ENCODE assay signal across 1 cellular context in the genomic region with DNA sequence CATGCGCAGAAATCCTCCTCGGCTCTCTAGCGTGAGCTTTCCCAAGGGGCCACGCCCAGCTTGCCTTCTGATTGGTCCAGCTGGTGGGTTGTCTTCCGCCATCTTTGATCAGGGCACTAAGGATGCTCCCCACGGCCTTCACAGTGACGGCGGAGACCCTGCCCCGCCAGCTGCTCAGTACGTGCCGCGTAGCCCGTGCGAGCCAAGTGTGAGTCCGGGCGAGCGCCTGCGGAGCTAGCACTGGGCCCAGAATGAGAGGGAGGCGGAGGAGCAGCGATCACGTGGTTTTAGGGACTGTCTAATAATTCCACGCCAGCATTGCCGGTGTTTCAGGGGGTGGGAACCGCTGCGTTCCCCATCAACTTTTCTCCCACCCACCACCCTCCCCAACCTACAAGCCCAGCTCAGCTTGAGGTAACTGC.
TF ChIP-seq lines count a peak whose summit lies in the region.

No MANE protein-coding gene starts in this region.

TF ChIP-seq in K562, 482 proteins besides CTCF, POLR2A, EP300 and RAD21 (continued from another document and continues in another):
- TF ChIP-seq, protein P1, sequence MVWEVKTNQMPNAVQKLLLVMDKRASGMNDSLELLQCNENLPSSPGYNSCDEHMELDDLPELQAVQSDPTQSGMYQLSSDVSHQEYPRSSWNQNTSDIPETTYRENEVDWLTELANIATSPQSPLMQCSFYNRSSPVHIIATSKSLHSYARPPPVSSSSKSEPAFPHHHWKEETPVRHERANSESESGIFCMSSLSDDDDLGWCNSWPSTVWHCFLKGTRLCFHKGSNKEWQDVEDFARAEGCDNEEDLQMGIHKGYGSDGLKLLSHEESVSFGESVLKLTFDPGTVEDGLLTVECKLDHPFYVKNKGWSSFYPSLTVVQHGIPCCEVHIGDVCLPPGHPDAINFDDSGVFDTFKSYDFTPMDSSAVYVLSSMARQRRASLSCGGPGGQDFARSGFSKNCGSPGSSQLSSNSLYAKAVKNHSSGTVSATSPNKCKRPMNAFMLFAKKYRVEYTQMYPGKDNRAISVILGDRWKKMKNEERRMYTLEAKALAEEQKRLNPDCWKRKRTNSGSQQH (CRISPR knock-in tag; IDR thresholded peaks at IDR 0.05): no peak
- TF ChIP-seq ZNF507 (tag; conservative IDR thresholded peaks at IDR 0.05) (no peak), ZNF316 (IDR thresholded peaks at IDR 0.05) (no peak), TAF9B (IDR thresholded peaks at IDR 0.05; ENCODE audit: partially characterized antibody) (peak; percentile 82), ZFPM2 (CRISPR knock-in tag; IDR thresholded peaks at IDR 0.05) (no peak), TCF7 (IDR thresholded peaks at IDR 0.05; ENCODE audit: borderline replicate concordance) (no peak), ZNF239 (CRISPR knock-in tag; IDR thresholded peaks at IDR 0.05) (no peak), ZNF175 (CRISPR knock-in tag; IDR thresholded peaks at IDR 0.05; ENCODE audit: low read depth) (no peak), NCOA2 (IDR thresholded peaks at IDR 0.05; ENCODE audit: partially characterized antibody in 2 of 2) (peak in 1 of 2 experiments; percentile 98), ZSCAN29 (IDR thresholded peaks at IDR 0.05) (no peak; the same call in 1 of the 2 replicates), HSF4 (CRISPR knock-in tag; IDR thresholded peaks at IDR 0.05; ENCODE audit: borderline replicate concordance) (no peak), GATAD2B (IDR thresholded peaks at IDR 0.05; ENCODE audit: borderline replicate concordance) (no peak), RBM15 (IDR thresholded peaks at IDR 0.05; ENCODE audit: insufficient read depth, low read length) (no peak), DIDO1 (tag; IDR thresholded peaks at IDR 0.05; ENCODE audit: low read depth) (no peak), FOS (IDR thresholded peaks at IDR 0.05; ENCODE audit: extremely low read depth, insufficient read length) (peak; percentile 54), ZNF41 (CRISPR knock-in tag; conservative IDR thresholded peaks at IDR 0.05) (no peak), FOSL1 (tag; conservative IDR thresholded peaks at IDR 0.05) (no peak), PML (IDR thresholded peaks at IDR 0.05; ENCODE audit: low read length) (0 out of 2 replicates have a peak, but pooled peaks have one; percentile 18), HOXB6 (CRISPR knock-in tag; IDR thresholded peaks at IDR 0.05; ENCODE audit: borderline replicate concordance) (no peak), YY1 (IDR thresholded peaks at IDR 0.05; ENCODE audit: borderline replicate concordance in 1 of 3, control insufficient read depth in 1 of 3, extremely low read depth in 1 of 3, insufficient read depth in 3 of 3, insufficient read length in 1 of 3, insufficient replicate concordance in 2 of 3, low read depth in 1 of 3, low read length in 2 of 3) (peak; percentile 96 to 99 (median 99)), POLR3G (IDR thresholded peaks at IDR 0.05; ENCODE audit: extremely low read depth, insufficient read length, insufficient replicate concordance) (no peak), ETV5 (CRISPR knock-in tag; IDR thresholded peaks at IDR 0.05; ENCODE audit: low read depth) (no peak), GABPA (tag; conservative IDR thresholded peaks at IDR 0.05; ENCODE audit: low read depth) (peak; percentile 48), E2F3 (CRISPR knock-in tag; IDR thresholded peaks at IDR 0.05) (no peak), SIX5 (IDR thresholded peaks at IDR 0.05; ENCODE audit: borderline replicate concordance in 1 of 2, insufficient read depth in 1 of 2, low read depth in 1 of 2, low read length in 2 of 2) (peak; percentile 38 to 42; a peak in 3 of 4 replicates), PRMT5 (CRISPR knock-in tag; IDR thresholded peaks at IDR 0.05) (no peak), KLF6 (CRISPR knock-in tag; IDR thresholded peaks at IDR 0.05; ENCODE audit: borderline replicate concordance) (no peak), PHF21A (IDR thresholded peaks at IDR 0.05; ENCODE audit: borderline replicate concordance, low read depth) (no peak; the same call in 1 of the 2 replicates), ZNF695 (CRISPR knock-in tag; IDR thresholded peaks at IDR 0.05) (no peak), ZZZ3 (IDR thresholded peaks at IDR 0.05) (no peak), RAD51 (IDR thresholded peaks at IDR 0.05; ENCODE audit: borderline replicate concordance, low read depth) (peak; percentile 96)
- TF ChIP-seq, protein P2, sequence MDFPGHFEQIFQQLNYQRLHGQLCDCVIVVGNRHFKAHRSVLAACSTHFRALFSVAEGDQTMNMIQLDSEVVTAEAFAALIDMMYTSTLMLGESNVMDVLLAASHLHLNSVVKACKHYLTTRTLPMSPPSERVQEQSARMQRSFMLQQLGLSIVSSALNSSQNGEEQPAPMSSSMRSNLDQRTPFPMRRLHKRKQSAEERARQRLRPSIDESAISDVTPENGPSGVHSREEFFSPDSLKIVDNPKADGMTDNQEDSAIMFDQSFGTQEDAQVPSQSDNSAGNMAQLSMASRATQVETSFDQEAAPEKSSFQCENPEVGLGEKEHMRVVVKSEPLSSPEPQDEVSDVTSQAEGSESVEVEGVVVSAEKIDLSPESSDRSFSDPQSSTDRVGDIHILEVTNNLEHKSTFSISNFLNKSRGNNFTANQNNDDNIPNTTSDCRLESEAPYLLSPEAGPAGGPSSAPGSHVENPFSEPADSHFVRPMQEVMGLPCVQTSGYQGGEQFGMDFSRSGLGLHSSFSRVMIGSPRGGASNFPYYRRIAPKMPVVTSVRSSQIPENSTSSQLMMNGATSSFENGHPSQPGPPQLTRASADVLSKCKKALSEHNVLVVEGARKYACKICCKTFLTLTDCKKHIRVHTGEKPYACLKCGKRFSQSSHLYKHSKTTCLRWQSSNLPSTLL (IDR thresholded peaks at IDR 0.05): no peak
- TF ChIP-seq, protein P3, sequence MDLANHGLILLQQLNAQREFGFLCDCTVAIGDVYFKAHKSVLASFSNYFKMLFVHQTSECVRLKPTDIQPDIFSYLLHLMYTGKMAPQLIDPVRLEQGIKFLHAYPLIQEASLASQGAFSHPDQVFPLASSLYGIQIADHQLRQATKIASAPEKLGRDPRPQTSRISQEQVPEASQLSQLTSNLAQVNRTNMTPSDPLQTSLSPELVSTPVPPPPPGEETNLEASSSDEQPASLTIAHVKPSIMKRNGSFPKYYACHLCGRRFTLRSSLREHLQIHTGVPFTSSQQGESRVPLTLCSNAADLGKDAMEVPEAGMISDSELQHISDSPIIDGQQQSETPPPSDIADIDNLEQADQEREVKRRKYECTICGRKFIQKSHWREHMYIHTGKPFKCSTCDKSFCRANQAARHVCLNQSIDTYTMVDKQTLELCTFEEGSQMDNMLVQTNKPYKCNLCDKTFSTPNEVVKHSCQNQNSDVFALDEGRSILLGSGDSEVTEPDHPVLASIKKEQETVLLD (IDR thresholded peaks at IDR 0.05): peak; percentile 96
- TF ChIP-seq, protein P4, sequence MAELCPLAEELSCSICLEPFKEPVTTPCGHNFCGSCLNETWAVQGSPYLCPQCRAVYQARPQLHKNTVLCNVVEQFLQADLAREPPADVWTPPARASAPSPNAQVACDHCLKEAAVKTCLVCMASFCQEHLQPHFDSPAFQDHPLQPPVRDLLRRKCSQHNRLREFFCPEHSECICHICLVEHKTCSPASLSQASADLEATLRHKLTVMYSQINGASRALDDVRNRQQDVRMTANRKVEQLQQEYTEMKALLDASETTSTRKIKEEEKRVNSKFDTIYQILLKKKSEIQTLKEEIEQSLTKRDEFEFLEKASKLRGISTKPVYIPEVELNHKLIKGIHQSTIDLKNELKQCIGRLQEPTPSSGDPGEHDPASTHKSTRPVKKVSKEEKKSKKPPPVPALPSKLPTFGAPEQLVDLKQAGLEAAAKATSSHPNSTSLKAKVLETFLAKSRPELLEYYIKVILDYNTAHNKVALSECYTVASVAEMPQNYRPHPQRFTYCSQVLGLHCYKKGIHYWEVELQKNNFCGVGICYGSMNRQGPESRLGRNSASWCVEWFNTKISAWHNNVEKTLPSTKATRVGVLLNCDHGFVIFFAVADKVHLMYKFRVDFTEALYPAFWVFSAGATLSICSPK (IDR thresholded peaks at IDR 0.05; ENCODE audit: borderline replicate concordance): no peak
- TF ChIP-seq, protein P5, sequence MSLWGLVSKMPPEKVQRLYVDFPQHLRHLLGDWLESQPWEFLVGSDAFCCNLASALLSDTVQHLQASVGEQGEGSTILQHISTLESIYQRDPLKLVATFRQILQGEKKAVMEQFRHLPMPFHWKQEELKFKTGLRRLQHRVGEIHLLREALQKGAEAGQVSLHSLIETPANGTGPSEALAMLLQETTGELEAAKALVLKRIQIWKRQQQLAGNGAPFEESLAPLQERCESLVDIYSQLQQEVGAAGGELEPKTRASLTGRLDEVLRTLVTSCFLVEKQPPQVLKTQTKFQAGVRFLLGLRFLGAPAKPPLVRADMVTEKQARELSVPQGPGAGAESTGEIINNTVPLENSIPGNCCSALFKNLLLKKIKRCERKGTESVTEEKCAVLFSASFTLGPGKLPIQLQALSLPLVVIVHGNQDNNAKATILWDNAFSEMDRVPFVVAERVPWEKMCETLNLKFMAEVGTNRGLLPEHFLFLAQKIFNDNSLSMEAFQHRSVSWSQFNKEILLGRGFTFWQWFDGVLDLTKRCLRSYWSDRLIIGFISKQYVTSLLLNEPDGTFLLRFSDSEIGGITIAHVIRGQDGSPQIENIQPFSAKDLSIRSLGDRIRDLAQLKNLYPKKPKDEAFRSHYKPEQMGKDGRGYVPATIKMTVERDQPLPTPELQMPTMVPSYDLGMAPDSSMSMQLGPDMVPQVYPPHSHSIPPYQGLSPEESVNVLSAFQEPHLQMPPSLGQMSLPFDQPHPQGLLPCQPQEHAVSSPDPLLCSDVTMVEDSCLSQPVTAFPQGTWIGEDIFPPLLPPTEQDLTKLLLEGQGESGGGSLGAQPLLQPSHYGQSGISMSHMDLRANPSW (CRISPR knock-in tag; IDR thresholded peaks at IDR 0.05): no peak
- TF ChIP-seq, protein P6, sequence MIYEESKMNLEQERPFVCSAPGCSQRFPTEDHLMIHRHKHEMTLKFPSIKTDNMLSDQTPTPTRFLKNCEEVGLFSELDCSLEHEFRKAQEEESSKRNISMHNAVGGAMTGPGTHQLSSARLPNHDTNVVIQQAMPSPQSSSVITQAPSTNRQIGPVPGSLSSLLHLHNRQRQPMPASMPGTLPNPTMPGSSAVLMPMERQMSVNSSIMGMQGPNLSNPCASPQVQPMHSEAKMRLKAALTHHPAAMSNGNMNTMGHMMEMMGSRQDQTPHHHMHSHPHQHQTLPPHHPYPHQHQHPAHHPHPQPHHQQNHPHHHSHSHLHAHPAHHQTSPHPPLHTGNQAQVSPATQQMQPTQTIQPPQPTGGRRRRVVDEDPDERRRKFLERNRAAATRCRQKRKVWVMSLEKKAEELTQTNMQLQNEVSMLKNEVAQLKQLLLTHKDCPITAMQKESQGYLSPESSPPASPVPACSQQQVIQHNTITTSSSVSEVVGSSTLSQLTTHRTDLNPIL (CRISPR knock-in tag; IDR thresholded peaks at IDR 0.05): no peak
- TF ChIP-seq, protein P7, sequence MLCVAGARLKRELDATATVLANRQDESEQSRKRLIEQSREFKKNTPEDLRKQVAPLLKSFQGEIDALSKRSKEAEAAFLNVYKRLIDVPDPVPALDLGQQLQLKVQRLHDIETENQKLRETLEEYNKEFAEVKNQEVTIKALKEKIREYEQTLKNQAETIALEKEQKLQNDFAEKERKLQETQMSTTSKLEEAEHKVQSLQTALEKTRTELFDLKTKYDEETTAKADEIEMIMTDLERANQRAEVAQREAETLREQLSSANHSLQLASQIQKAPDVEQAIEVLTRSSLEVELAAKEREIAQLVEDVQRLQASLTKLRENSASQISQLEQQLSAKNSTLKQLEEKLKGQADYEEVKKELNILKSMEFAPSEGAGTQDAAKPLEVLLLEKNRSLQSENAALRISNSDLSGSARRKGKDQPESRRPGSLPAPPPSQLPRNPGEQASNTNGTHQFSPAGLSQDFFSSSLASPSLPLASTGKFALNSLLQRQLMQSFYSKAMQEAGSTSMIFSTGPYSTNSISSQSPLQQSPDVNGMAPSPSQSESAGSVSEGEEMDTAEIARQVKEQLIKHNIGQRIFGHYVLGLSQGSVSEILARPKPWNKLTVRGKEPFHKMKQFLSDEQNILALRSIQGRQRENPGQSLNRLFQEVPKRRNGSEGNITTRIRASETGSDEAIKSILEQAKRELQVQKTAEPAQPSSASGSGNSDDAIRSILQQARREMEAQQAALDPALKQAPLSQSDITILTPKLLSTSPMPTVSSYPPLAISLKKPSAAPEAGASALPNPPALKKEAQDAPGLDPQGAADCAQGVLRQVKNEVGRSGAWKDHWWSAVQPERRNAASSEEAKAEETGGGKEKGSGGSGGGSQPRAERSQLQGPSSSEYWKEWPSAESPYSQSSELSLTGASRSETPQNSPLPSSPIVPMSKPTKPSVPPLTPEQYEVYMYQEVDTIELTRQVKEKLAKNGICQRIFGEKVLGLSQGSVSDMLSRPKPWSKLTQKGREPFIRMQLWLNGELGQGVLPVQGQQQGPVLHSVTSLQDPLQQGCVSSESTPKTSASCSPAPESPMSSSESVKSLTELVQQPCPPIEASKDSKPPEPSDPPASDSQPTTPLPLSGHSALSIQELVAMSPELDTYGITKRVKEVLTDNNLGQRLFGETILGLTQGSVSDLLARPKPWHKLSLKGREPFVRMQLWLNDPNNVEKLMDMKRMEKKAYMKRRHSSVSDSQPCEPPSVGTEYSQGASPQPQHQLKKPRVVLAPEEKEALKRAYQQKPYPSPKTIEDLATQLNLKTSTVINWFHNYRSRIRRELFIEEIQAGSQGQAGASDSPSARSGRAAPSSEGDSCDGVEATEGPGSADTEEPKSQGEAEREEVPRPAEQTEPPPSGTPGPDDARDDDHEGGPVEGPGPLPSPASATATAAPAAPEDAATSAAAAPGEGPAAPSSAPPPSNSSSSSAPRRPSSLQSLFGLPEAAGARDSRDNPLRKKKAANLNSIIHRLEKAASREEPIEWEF (CRISPR knock-in tag; IDR thresholded peaks at IDR 0.05): no peak
- TF ChIP-seq, protein P8, sequence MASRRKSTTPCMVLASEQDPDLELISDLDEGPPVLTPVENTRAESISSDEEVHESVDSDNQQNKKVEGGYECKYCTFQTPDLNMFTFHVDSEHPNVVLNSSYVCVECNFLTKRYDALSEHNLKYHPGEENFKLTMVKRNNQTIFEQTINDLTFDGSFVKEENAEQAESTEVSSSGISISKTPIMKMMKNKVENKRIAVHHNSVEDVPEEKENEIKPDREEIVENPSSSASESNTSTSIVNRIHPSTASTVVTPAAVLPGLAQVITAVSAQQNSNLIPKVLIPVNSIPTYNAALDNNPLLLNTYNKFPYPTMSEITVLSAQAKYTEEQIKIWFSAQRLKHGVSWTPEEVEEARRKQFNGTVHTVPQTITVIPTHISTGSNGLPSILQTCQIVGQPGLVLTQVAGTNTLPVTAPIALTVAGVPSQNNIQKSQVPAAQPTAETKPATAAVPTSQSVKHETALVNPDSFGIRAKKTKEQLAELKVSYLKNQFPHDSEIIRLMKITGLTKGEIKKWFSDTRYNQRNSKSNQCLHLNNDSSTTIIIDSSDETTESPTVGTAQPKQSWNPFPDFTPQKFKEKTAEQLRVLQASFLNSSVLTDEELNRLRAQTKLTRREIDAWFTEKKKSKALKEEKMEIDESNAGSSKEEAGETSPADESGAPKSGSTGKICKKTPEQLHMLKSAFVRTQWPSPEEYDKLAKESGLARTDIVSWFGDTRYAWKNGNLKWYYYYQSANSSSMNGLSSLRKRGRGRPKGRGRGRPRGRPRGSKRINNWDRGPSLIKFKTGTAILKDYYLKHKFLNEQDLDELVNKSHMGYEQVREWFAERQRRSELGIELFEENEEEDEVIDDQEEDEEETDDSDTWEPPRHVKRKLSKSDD (conservative IDR thresholded peaks at IDR 0.05; ENCODE audit: low read length): no peak
- TF ChIP-seq, protein P9, sequence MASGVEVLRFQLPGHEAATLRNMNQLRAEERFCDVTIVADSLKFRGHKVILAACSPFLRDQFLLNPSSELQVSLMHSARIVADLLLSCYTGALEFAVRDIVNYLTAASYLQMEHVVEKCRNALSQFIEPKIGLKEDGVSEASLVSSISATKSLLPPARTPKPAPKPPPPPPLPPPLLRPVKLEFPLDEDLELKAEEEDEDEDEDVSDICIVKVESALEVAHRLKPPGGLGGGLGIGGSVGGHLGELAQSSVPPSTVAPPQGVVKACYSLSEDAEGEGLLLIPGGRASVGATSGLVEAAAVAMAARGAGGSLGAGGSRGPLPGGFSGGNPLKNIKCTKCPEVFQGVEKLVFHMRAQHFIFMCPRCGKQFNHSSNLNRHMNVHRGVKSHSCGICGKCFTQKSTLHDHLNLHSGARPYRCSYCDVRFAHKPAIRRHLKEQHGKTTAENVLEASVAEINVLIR (CRISPR knock-in tag; IDR thresholded peaks at IDR 0.05): no peak
